ENCODE assay signal across 15 cellular contexts in the genomic region with DNA sequence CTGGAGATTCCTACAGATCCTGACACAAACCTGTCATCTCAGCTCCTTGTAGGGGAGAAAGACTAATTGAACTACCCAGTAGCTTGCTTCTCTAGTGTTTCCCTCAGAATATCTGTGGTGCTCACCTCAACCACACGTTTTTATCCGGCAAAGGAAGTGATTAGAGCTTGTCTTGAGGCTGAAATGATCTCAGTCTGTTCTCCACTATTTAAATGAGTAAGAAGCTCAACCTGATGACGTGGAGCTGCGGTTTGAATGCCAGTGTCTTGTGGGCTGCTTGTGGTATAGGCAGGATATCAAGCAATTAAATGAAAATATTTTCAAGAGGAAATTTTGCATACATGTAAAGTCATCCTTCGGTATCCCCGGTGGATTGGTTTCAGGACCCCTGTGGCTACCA.
A peak's percentile ranks its signal among the peaks of the same experiment; 100 is the strongest.
DNase-seq lines count a peak whose midpoint lies in the region; ATAC-seq, FAIRE-seq and TF ChIP-seq lines count a peak whose summit lies in the region.
"Had no signal": no experiment of that assay in that cellular context is flagged by ENCODE, and none has a peak within 500 bp of the region (broad histone marks: within the 10 kb centered on the region; RNA-seq: fewer than 3 reads in every experiment).

No MANE protein-coding gene starts in this region.

- no peak overlapping the region for H3K27ac Mint-ChIP-seq in activated T-cell treated with anti-CD3 and anti-CD28 coated beads, Interleukin-2, amount 50 U/mL, for 72 hours
- no peak overlapping the region for H3K27ac Mint-ChIP-seq in activated CD4-positive, alpha-beta memory T cell treated with anti-CD3 and anti-CD28 coated beads for 36 hours
- H3K27ac Mint-ChIP-seq: activated naive CD8-positive, alpha-beta T cell treated with anti-CD3 and anti-CD28 coated beads, Interleukin-2, amount 10 ng/mL, durations not matched to agents 7 days and 5 days; progenitor cell of endocrine pancreas had no signal

- H3K4me1 ChIP-seq in PC-9 (replicated peaks; ENCODE audit: insufficient read depth), result no peaks in the 10 kb centered on the region

- no peaks in the 10 kb centered on the region for H3F3A ChIP-seq in PC-9 (ENCODE audit: insufficient read depth, low read depth)

- H3K36me3 Mint-ChIP-seq in activated T-cell treated with anti-CD3 and anti-CD28 coated beads, Interleukin-2, amount 50 U/mL, for 72 hours (ENCODE audit: insufficient read depth in 2 of 2), result no peaks in the 10 kb centered on the region
- no peaks in the 10 kb centered on the region for H3K36me3 Mint-ChIP-seq in activated CD4-positive, alpha-beta memory T cell treated with anti-CD3 and anti-CD28 coated beads for 36 hours
- H3K36me3 Mint-ChIP-seq: activated naive CD8-positive, alpha-beta T cell treated with anti-CD3 and anti-CD28 coated beads, Interleukin-2, amount 10 ng/mL, durations not matched to agents 7 days and 5 days had no signal

- H3K9me3 ChIP-seq in MG63 (no peaks in the 10 kb centered on the region), PC-9 (ENCODE audit: insufficient read depth, low read depth) (no peaks in the 10 kb centered on the region)

- ATAC-seq in activated T-cell treated with anti-CD3 and anti-CD28 coated beads, Interleukin-2, amount 50 U/mL, for 72 hours (replicated peaks in 1 of 2), result peak; percentile 27 to 69
- ATAC-seq: HCT116 had no signal

- H3K27me3 ChIP-seq in MG63, result no peaks in the 10 kb centered on the region
- no peaks in the 10 kb centered on the region for H3K27me3 ChIP-seq in PC-9 (ENCODE audit: insufficient read depth, low read depth)

- FAIRE-seq in GM12891 (lab: Jason Lieb, UNC), result no peak

- TF ChIP-seq CTCF in PC-9 (conservative IDR thresholded peaks at IDR 0.05), result no peak

- H3K36me3 ChIP-seq in MG63 (no peaks in the 10 kb centered on the region), PC-9 (ENCODE audit: low read depth) (no peaks in the 10 kb centered on the region)

- no peaks in the 10 kb centered on the region for H3K9me2 ChIP-seq in PC-9 (ENCODE audit: insufficient read depth)

- H3K4me3 ChIP-seq in MG63 (no peak overlapping the region), PC-9 (no peak overlapping the region)

- no peaks in the 10 kb centered on the region for H3K27me3 Mint-ChIP-seq in activated T-cell treated with anti-CD3 and anti-CD28 coated beads, Interleukin-2, amount 50 U/mL, for 72 hours (ENCODE audit: low read depth)
- H3K27me3 Mint-ChIP-seq in activated CD4-positive, alpha-beta memory T cell treated with anti-CD3 and anti-CD28 coated beads for 36 hours, result no peaks in the 10 kb centered on the region
- H3K27me3 Mint-ChIP-seq: activated naive CD8-positive, alpha-beta T cell treated with anti-CD3 and anti-CD28 coated beads, Interleukin-2, amount 10 ng/mL, durations not matched to agents 7 days and 5 days; progenitor cell of endocrine pancreas had no signal

- H3K4me2 ChIP-seq in PC-9, result no peak overlapping the region

- intact Hi-C loops in activated CD4-positive, alpha-beta memory T cell treated with anti-CD3 and anti-CD28 coated beads for 36 hours (cut with micrococcal nuclease), result no loop called here
- intact Hi-C loops in PC-9 (cut with micrococcal nuclease; ENCODE audit: unreplicated experiment), result no loop called here

- no peaks in the 10 kb centered on the region for H3K9me3 Mint-ChIP-seq in activated T-cell treated with anti-CD3 and anti-CD28 coated beads, Interleukin-2, amount 50 U/mL, for 72 hours
- H3K9me3 Mint-ChIP-seq in activated CD4-positive, alpha-beta memory T cell treated with anti-CD3 and anti-CD28 coated beads for 36 hours, result no peaks in the 10 kb centered on the region
- H3K9me3 Mint-ChIP-seq: activated naive CD8-positive, alpha-beta T cell treated with anti-CD3 and anti-CD28 coated beads, Interleukin-2, amount 10 ng/mL, durations not matched to agents 7 days and 5 days had no signal

- no peak for TF ChIP-seq POLR2A in GM12891 (IDR thresholded peaks at IDR 0.05; ENCODE audit: low read depth, low read length)

- CTCF ChIA-PET in activated CD4-positive, alpha-beta memory T cell treated with anti-CD3 and anti-CD28 coated beads for 36 hours (lab: Charles Lee), result no interaction called here
- CTCF ChIA-PET in PC-9 (lab: Charles Lee), result no interaction called here

- POLR2A ChIA-PET in activated CD4-positive, alpha-beta memory T cell treated with anti-CD3 and anti-CD28 coated beads for 36 hours (lab: Charles Lee), result no interaction called here
- POLR2A ChIA-PET in PC-9 (lab: Charles Lee; ENCODE audit: unreplicated experiment), result interaction anchor here (0.5 kb wide), 1 partner anchor 1012 kb away, joined by 3 read pairs; no protein-coding TSS in a partner anchor

- DNase-seq in activated T-cell treated with anti-CD3 and anti-CD28 coated beads, Interleukin-2, amount 50 U/mL, for 72 hours, result peak; percentile 0 to 24
- DNase-seq in activated T-cell treated with anti-CD3 and anti-CD28 coated beads for 4 hours, result no peak
- DNase-seq in MG63, result peak; percentile 69
- peak; percentile 37 for DNase-seq in activated CD4-positive, alpha-beta memory T cell treated with anti-CD3 and anti-CD28 coated beads for 36 hours
- DNase-seq in stimulated activated CD8-positive, alpha-beta memory T cell treated with anti-CD3 and anti-CD28 coated beads, Interleukin-4, amount 100 ng/mL, for 48 hours, result peak; percentile 24
- no peak for DNase-seq in GM12891 (ENCODE audit: insufficient read length, low spot score)
- DNase-seq in hippocampal formation (lab: John Stamatoyannopoulos, UW), result no peak
- no peak for DNase-seq in PC-9
- DNase-seq: activated naive CD8-positive, alpha-beta T cell treated with anti-CD3 and anti-CD28 coated beads, Interleukin-2, amount 10 ng/mL, durations not matched to agents 7 days and 5 days; AML-193; NCI-H187 treated with DMSO at 0.1 percent for 48 hours; stimulated activated CD4-positive, alpha-beta T cell treated with anti-CD3 and anti-CD28 coated beads, Interleukin-1b, Interleukin-23, amount 100 ng/mL, for 48 hours; stimulated activated naive CD4-positive, alpha-beta T cell treated with Interleukin-2 at 50 U/mL for 16 hours had no signal

- no peak overlapping the region for H2AFZ ChIP-seq in PC-9

- H4K20me1 ChIP-seq in PC-9 (ENCODE audit: insufficient read depth), result no peaks in the 10 kb centered on the region

- no peaks in the 10 kb centered on the region for H3K79me2 ChIP-seq in PC-9 (ENCODE audit: low read depth)

- no peaks in the 10 kb centered on the region for H3K4me1 Mint-ChIP-seq in activated T-cell treated with anti-CD3 and anti-CD28 coated beads, Interleukin-2, amount 50 U/mL, for 72 hours (ENCODE audit: low read depth)
- H3K4me1 Mint-ChIP-seq in activated CD4-positive, alpha-beta memory T cell treated with anti-CD3 and anti-CD28 coated beads for 36 hours (ENCODE audit: low read depth), result no peaks in the 10 kb centered on the region
- H3K4me1 Mint-ChIP-seq: activated naive CD8-positive, alpha-beta T cell treated with anti-CD3 and anti-CD28 coated beads, Interleukin-2, amount 10 ng/mL, durations not matched to agents 7 days and 5 days had no signal

- BruUV-seq in PC-9 (replicated peaks; lab: Mats Ljungman, UMichigan), result no TSS peak

- no peak overlapping the region for H3K27ac ChIP-seq in PC-9

- H3K4me3 Mint-ChIP-seq in activated T-cell treated with anti-CD3 and anti-CD28 coated beads, Interleukin-2, amount 50 U/mL, for 72 hours, result no peak overlapping the region
- H3K4me3 Mint-ChIP-seq in activated CD4-positive, alpha-beta memory T cell treated with anti-CD3 and anti-CD28 coated beads for 36 hours, result no peak overlapping the region
- H3K4me3 Mint-ChIP-seq: activated naive CD8-positive, alpha-beta T cell treated with anti-CD3 and anti-CD28 coated beads, Interleukin-2, amount 10 ng/mL, durations not matched to agents 7 days and 5 days had no signal

TF ChIP-seq in GM12891, 5 proteins besides CTCF, POLR2A, EP300 and RAD21:
- TF ChIP-seq PAX5 (IDR thresholded peaks at IDR 0.05; ENCODE audit: insufficient read depth, low read length, severe bottlenecking) (no peak), POLR2AphosphoS5 (IDR thresholded peaks at IDR 0.05; ENCODE audit: low read depth, low read length) (no peak), TAF1 (IDR thresholded peaks at IDR 0.05; ENCODE audit: low read depth, low read length) (no peak), POU2F2 (IDR thresholded peaks at IDR 0.05; ENCODE audit: low read depth, low read length) (no peak), SPI1 (IDR thresholded peaks at IDR 0.05; ENCODE audit: low read depth, low read length) (no peak)

Comparison
In these comparisons a context has a peak if more than half of its experiments do, and no peak if none do; other contexts are left out.
1. DNase-seq: peak in activated T-cell treated with anti-CD3 and anti-CD28 coated beads, Interleukin-2, amount 50 U/mL, for 72 hours (2 of 2), MG63 (single experiment), activated CD4-positive, alpha-beta memory T cell treated with anti-CD3 and anti-CD28 coated beads for 36 hours (single experiment) and stimulated activated CD8-positive, alpha-beta memory T cell treated with anti-CD3 and anti-CD28 coated beads, Interleukin-4, amount 100 ng/mL, for 48 hours (single experiment); none in activated T-cell treated with anti-CD3 and anti-CD28 coated beads for 4 hours (single experiment), GM12891 (single experiment), hippocampal formation (0 of 2) and PC-9 (0 of 2).